ENCODE assay signal across 8 cellular contexts in the genomic region with DNA sequence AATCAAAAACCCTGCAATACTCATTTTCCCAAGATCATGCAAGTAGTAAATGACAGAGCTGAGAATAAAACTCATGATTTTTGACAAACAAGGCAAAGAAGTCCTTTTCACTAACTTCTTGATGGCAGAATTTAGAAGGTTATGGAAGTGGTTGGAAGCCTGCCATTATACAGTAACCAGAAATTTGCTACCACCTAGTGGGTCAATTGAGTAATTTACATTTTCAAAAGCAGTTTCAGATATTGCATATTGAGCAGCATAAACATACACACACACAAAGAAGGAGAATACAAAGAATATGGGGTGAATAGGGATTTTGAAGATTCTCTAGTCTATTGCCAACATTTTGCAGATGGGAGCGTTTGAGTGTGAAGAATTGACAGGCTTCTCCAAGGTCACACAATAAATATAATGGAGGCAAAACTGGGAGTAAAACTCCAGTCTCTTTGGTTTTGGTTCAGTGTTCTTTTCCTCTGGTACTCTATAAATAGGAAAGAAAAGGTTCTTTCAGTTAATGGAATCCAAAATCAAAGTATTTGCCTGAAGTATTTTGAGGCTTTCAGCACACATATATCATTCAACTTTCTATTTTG.
DNase-seq lines count a peak whose midpoint lies in the region; ATAC-seq and TF ChIP-seq lines count a peak whose summit lies in the region.

No MANE protein-coding gene starts in this region.

- H2BK12ac ChIP-seq in mesenchymal stem cell (ENCODE audit: low read length in 2 of 2), result no peak overlapping the region

- POLR2A ChIA-PET in A673 (lab: Charles Lee; ENCODE audit: low non-redundant PET), result no interaction called here

- DNase-seq in A673 (ENCODE audit: low spot score), result peak; percentile 38
- DNase-seq in NCI-H460 (ENCODE audit: extremely low read depth, low read depth), result peak; percentile 33
- peak; percentile 16 for DNase-seq in central memory CD4-positive, alpha-beta T cell
- peak; percentile 63 for DNase-seq in mesenchymal stem cell
- no peak for DNase-seq in activated CD8-positive, alpha-beta memory T cell treated with anti-CD3 and anti-CD28 coated beads, Interleukin-2, amount 50 U/mL, for 48 hours
- no peak for DNase-seq in activated CD4-positive, alpha-beta T cell treated with anti-CD3 and anti-CD28 coated beads for 1 hour

- H4K8ac ChIP-seq in mesenchymal stem cell (ENCODE audit: low read length), result no peak overlapping the region

- CTCF ChIA-PET in A673 (lab: Charles Lee), result no interaction called here

- no peak overlapping the region for H2AK5ac ChIP-seq in mesenchymal stem cell (ENCODE audit: low read length, severe bottlenecking)

- no peak overlapping the region for H4K91ac ChIP-seq in mesenchymal stem cell (ENCODE audit: low read length)

- no peak overlapping the region for H3K4me3 ChIP-seq in A673 (ENCODE audit: low read depth, low read length, poor library complexity, severe bottlenecking)
- no peak overlapping the region for H3K4me3 ChIP-seq in mesenchymal stem cell (ENCODE audit: insufficient read depth in 1 of 2, low read depth in 1 of 2, low read length in 2 of 2)

- BruUV-seq in A673 (replicated peaks; lab: Mats Ljungman, UMichigan), result no TSS peak

- intact Hi-C loops in A673 (cut with micrococcal nuclease; ENCODE audit: unreplicated experiment), result loop anchor here (2.0 to 10.0 kb wide), 6 partner anchors 159 to 1111 kb away; no protein-coding TSS in a partner anchor

- H2AFZ ChIP-seq in mesenchymal stem cell (ENCODE audit: low read depth, low read length), result no peak overlapping the region

- no peaks in the 10 kb centered on the region for H3K79me1 ChIP-seq in mesenchymal stem cell (replicated peaks; ENCODE audit: low read length, poor library complexity, severe bottlenecking)

- H3K9ac ChIP-seq in mesenchymal stem cell (ENCODE audit: low read length), result no peak overlapping the region

- H2BK5ac ChIP-seq in mesenchymal stem cell (ENCODE audit: low read depth, low read length, poor library complexity, severe bottlenecking), result no peak overlapping the region

- H3K36me3 ChIP-seq in A673 (ENCODE audit: insufficient read depth, low read length, poor library complexity, severe bottlenecking) (no peaks in the 10 kb centered on the region), mesenchymal stem cell (ENCODE audit: control insufficient read depth in 1 of 2, insufficient read depth in 2 of 2, low read depth in 1 of 2, low read length in 2 of 2) (no peaks in the 10 kb centered on the region)

- H2BK120ac ChIP-seq in mesenchymal stem cell (ENCODE audit: low read depth, low read length), result no peak overlapping the region

- H3K9me3 ChIP-seq in A673 (ENCODE audit: low read depth, low read length, poor library complexity, severe bottlenecking) (no peaks in the 10 kb centered on the region), mesenchymal stem cell (ENCODE audit: control insufficient read depth, low read length) (no peaks in the 10 kb centered on the region)

- H2BK15ac ChIP-seq in mesenchymal stem cell (ENCODE audit: low read depth, poor library complexity, severe bottlenecking), result no peak overlapping the region

- no peak overlapping the region for H3K4me2 ChIP-seq in mesenchymal stem cell (ENCODE audit: low read length, poor library complexity, severe bottlenecking)

- no peak overlapping the region for H3K4ac ChIP-seq in mesenchymal stem cell (ENCODE audit: low read depth in 1 of 2, low read length in 2 of 2)

- no peaks in the 10 kb centered on the region for H3K27me3 ChIP-seq in A673 (replicated peaks; ENCODE audit: insufficient read depth, low read depth, low read length, poor library complexity)
- no peaks in the 10 kb centered on the region for H3K27me3 ChIP-seq in mesenchymal stem cell (ENCODE audit: control insufficient read depth in 1 of 2, insufficient read depth in 1 of 2, low read length in 2 of 2)

- ATAC-seq in HG03039 (IDR thresholded peaks at IDR 0.05; ENCODE audit: unreplicated experiment), result peak; percentile 70

- WGBS in mesenchymal stem cell, result 29% methylated on average over 1 of the region's 1 CpG

- no peak overlapping the region for H3K23ac ChIP-seq in mesenchymal stem cell (ENCODE audit: low read length in 2 of 2)

- no peak overlapping the region for H3K18ac ChIP-seq in mesenchymal stem cell (ENCODE audit: low read depth in 1 of 2, low read length in 2 of 2)

- H3K27ac ChIP-seq in A673 (ENCODE audit: low read depth, low read length, poor library complexity, severe bottlenecking) (no peak overlapping the region), mesenchymal stem cell (ENCODE audit: low read length, poor library complexity, severe bottlenecking) (no peak overlapping the region)

- no peak overlapping the region for H3K14ac ChIP-seq in mesenchymal stem cell (ENCODE audit: low read length in 2 of 2)

- H3K4me1 ChIP-seq in A673 (ENCODE audit: insufficient read depth, low read length, poor library complexity, severe bottlenecking) (no peaks in the 10 kb centered on the region), mesenchymal stem cell (ENCODE audit: control insufficient read depth, insufficient read depth, low read depth, low read length) (no peaks in the 10 kb centered on the region)

- TF ChIP-seq CTCF in A673 (conservative IDR thresholded peaks at IDR 0.05; ENCODE audit: low read depth, low read length) (peak; percentile 55), GM12874 (IDR thresholded peaks at IDR 0.05; ENCODE audit: insufficient read depth, low read depth, low read length) (peak; percentile 21; the same call in 1 of the 2 replicates)

Comparison
In these comparisons a context has a peak if more than half of its experiments do, and no peak if none do; other contexts are left out.
1. DNase-seq: peak in A673 (single experiment), NCI-H460 (single experiment), central memory CD4-positive, alpha-beta T cell (single experiment) and mesenchymal stem cell (single experiment); none in activated CD8-positive, alpha-beta memory T cell treated with anti-CD3 and anti-CD28 coated beads, Interleukin-2, amount 50 U/mL, for 48 hours (single experiment) and activated CD4-positive, alpha-beta T cell treated with anti-CD3 and anti-CD28 coated beads for 1 hour (single experiment).